ENCODE assay signal across 32 cellular contexts in genomic region chr1:109887890-109888289, GRCh38. TPM values are rescaled to one million over a fixed set of nuclear protein-coding genes. Genes with fewer than 3 reads are reported as not detected.
A peak's percentile ranks its signal among the peaks of the same experiment; 100 is the strongest.
DNase-seq lines count a peak whose midpoint lies in the region; ATAC-seq and TF ChIP-seq lines count a peak whose summit lies in the region.
"Had no signal": no experiment of that assay in that cellular context is flagged by ENCODE, and none has a peak within 500 bp of the region (broad histone marks: within the 10 kb centered on the region; RNA-seq: fewer than 3 reads in every experiment).

No MANE protein-coding gene starts in this region.

- no peak for TF ChIP-seq CTCF in upper lobe of right lung (IDR thresholded peaks at IDR 0.05)

- H3K4me1 Mint-ChIP-seq in activated CD4-positive, alpha-beta T cell treated with anti-CD3 and anti-CD28 coated beads, Interleukin-2, amount 10 ng/mL, durations not matched to agents 24 days and 14 days: peaks cover 48% of the 10 kb centered on the region
- H3K4me1 Mint-ChIP-seq: immature natural killer cell had no signal

- intact Hi-C loops in activated CD4-positive, alpha-beta T cell treated with anti-CD3 and anti-CD28 coated beads, Interleukin-2, amount 10 ng/mL, durations not matched to agents 24 days and 14 days (cut with micrococcal nuclease): no loop called here
- intact Hi-C loops in upper lobe of right lung (cut with DNase I): no loop called here

- no peak for DNase-seq in activated CD4-positive, alpha-beta T cell treated with anti-CD3 and anti-CD28 coated beads, Interleukin-2, amount 10 ng/mL, durations not matched to agents 24 days and 14 days
- no peak for DNase-seq in activated CD4-positive, alpha-beta T cell treated with anti-CD3 and anti-CD28 coated beads for 4 hours
- DNase-seq in NOMO-1 treated with dmso at 0.1 percent for 144 hours (lab: John Stamatoyannopoulos, UW; ENCODE audit: unreplicated experiment) (peak; percentile 56), mesenteric fat pad (ENCODE audit: low spot score) (peak; percentile 16), upper lobe of right lung (no peak)
- no peak for DNase-seq in stimulated activated CD8-positive, alpha-beta memory T cell treated with anti-CD3 and anti-CD28 coated beads, Interleukin-4, amount 100 ng/mL, for 48 hours
- DNase-seq: 8988T; activated CD4-positive, alpha-beta T cell treated with anti-CD3 and anti-CD28 coated beads for 36 hours; activated CD8-positive, alpha-beta memory T cell treated with anti-CD3 and anti-CD28 coated beads for 24 hours; activated naive CD8-positive, alpha-beta T cell treated with anti-CD3 and anti-CD28 coated beads, Interleukin-2, amount 10 ng/mL, durations not matched to agents 7 days and 5 days; activated T-cell treated with anti-CD3 and anti-CD28 coated beads for 4 hours; caudate nucleus; CD4-positive, alpha-beta T cell; DMS79 treated with DMSO at 0.1 percent for 48 hours; effector memory CD4-positive, alpha-beta T cell; GDM1; hypothalamus; immature natural killer cell; Karpas-422; NCI-H2171 treated with DMSO at 0.1 percent for 48 hours; NCI-H510A; PC-9; right cardiac atrium; Right ventricle myocardium superior; transverse colon had no signal

- H3K27ac Mint-ChIP-seq in activated CD4-positive, alpha-beta T cell treated with anti-CD3 and anti-CD28 coated beads, Interleukin-2, amount 10 ng/mL, durations not matched to agents 24 days and 14 days: peak overlapping the region; percentile 36
- H3K27ac Mint-ChIP-seq: activated CD4-positive, alpha-beta T cell treated with anti-CD3 and anti-CD28 coated beads for 36 hours; activated naive CD8-positive, alpha-beta T cell treated with anti-CD3 and anti-CD28 coated beads, Interleukin-2, amount 10 ng/mL, durations not matched to agents 7 days and 5 days; CD4-positive, alpha-beta T cell; immature natural killer cell; neural progenitor cell had no signal

- H3K9me3 Mint-ChIP-seq in activated CD4-positive, alpha-beta T cell treated with anti-CD3 and anti-CD28 coated beads, Interleukin-2, amount 10 ng/mL, durations not matched to agents 24 days and 14 days: no peaks in the 10 kb centered on the region
- H3K9me3 Mint-ChIP-seq: activated naive CD8-positive, alpha-beta T cell treated with anti-CD3 and anti-CD28 coated beads, Interleukin-2, amount 10 ng/mL, durations not matched to agents 7 days and 5 days; CD4-positive, alpha-beta T cell; neural progenitor cell had no signal

- H3K4me1 ChIP-seq in upper lobe of right lung: peaks cover 37% of the 10 kb centered on the region

- H3K4me3 Mint-ChIP-seq in activated CD4-positive, alpha-beta T cell treated with anti-CD3 and anti-CD28 coated beads, Interleukin-2, amount 10 ng/mL, durations not matched to agents 24 days and 14 days: no peak overlapping the region
- H3K4me3 Mint-ChIP-seq: activated CD4-positive, alpha-beta T cell treated with anti-CD3 and anti-CD28 coated beads for 36 hours; activated naive CD8-positive, alpha-beta T cell treated with anti-CD3 and anti-CD28 coated beads, Interleukin-2, amount 10 ng/mL, durations not matched to agents 7 days and 5 days; CD4-positive, alpha-beta T cell; neural progenitor cell had no signal

- ATAC-seq in upper lobe of right lung: peak; percentile 39
- ATAC-seq in GM19351 (IDR thresholded peaks at IDR 0.05; ENCODE audit: unreplicated experiment): no peak
- ATAC-seq in HG02588 (IDR thresholded peaks at IDR 0.05; ENCODE audit: unreplicated experiment): no peak
- ATAC-seq: activated CD4-positive, alpha-beta T cell treated with anti-CD3 and anti-CD28 coated beads for 36 hours; left colon; right cardiac atrium; SK-N-SH treated with all-trans-retinoic acid at 6 μM for 48 hours had no signal

- H3K36me3 Mint-ChIP-seq in activated CD4-positive, alpha-beta T cell treated with anti-CD3 and anti-CD28 coated beads, Interleukin-2, amount 10 ng/mL, durations not matched to agents 24 days and 14 days (ENCODE audit: low read depth): no peaks in the 10 kb centered on the region
- H3K36me3 Mint-ChIP-seq: activated naive CD8-positive, alpha-beta T cell treated with anti-CD3 and anti-CD28 coated beads, Interleukin-2, amount 10 ng/mL, durations not matched to agents 7 days and 5 days; neural progenitor cell had no signal

- H3K9me3 ChIP-seq in upper lobe of right lung: no peaks in the 10 kb centered on the region
- H3K9me3 ChIP-seq: transverse colon had no signal

- H3K27me3 ChIP-seq in upper lobe of right lung: no peaks in the 10 kb centered on the region
- H3K27me3 ChIP-seq: neural progenitor cell, transverse colon had no signal

- no peak overlapping the region for H3K4me3 ChIP-seq in upper lobe of right lung
- H3K4me3 ChIP-seq: coronary artery, neural progenitor cell, PC-9, smooth muscle cell, transverse colon had no signal

- H3K36me3 ChIP-seq in upper lobe of right lung: no peaks in the 10 kb centered on the region
- H3K36me3 ChIP-seq: neural progenitor cell, transverse colon had no signal

- no peaks in the 10 kb centered on the region for H3K27me3 Mint-ChIP-seq in activated CD4-positive, alpha-beta T cell treated with anti-CD3 and anti-CD28 coated beads, Interleukin-2, amount 10 ng/mL, durations not matched to agents 24 days and 14 days
- H3K27me3 Mint-ChIP-seq: activated CD4-positive, alpha-beta T cell treated with anti-CD3 and anti-CD28 coated beads for 36 hours; activated naive CD8-positive, alpha-beta T cell treated with anti-CD3 and anti-CD28 coated beads, Interleukin-2, amount 10 ng/mL, durations not matched to agents 7 days and 5 days; CD4-positive, alpha-beta T cell had no signal

- no peak overlapping the region for H3K27ac ChIP-seq in upper lobe of right lung
- H3K27ac ChIP-seq: coronary artery, neural progenitor cell, PC-9, transverse colon had no signal

RNA-seq across cellular contexts. Expression of gene CSF1, which starts 22.8 kb away (rescaled TPM):
- total RNA-seq in activated CD4-positive, alpha-beta T cell treated with anti-CD3 and anti-CD28 coated beads, Interleukin-2, amount 10 ng/mL, durations not matched to agents 24 days and 14 days: 190 and 193 TPM in 2 replicates
- 228 TPM for total RNA-seq in mesenteric fat pad
- total RNA-seq in upper lobe of right lung: 79.8 TPM

Comparison
In these comparisons a context has a peak if more than half of its experiments do, and no peak if none do; other contexts are left out.
1. DNase-seq: peak in NOMO-1 treated with dmso at 0.1 percent for 144 hours (single experiment) and mesenteric fat pad (single experiment); none in activated CD4-positive, alpha-beta T cell treated with anti-CD3 and anti-CD28 coated beads, Interleukin-2, amount 10 ng/mL, durations not matched to agents 24 days and 14 days (single experiment), activated CD4-positive, alpha-beta T cell treated with anti-CD3 and anti-CD28 coated beads for 4 hours (0 of 2), upper lobe of right lung (single experiment) and stimulated activated CD8-positive, alpha-beta memory T cell treated with anti-CD3 and anti-CD28 coated beads, Interleukin-4, amount 100 ng/mL, for 48 hours (single experiment).